ENCODE assay signal across 8 cellular contexts in the genomic region with DNA sequence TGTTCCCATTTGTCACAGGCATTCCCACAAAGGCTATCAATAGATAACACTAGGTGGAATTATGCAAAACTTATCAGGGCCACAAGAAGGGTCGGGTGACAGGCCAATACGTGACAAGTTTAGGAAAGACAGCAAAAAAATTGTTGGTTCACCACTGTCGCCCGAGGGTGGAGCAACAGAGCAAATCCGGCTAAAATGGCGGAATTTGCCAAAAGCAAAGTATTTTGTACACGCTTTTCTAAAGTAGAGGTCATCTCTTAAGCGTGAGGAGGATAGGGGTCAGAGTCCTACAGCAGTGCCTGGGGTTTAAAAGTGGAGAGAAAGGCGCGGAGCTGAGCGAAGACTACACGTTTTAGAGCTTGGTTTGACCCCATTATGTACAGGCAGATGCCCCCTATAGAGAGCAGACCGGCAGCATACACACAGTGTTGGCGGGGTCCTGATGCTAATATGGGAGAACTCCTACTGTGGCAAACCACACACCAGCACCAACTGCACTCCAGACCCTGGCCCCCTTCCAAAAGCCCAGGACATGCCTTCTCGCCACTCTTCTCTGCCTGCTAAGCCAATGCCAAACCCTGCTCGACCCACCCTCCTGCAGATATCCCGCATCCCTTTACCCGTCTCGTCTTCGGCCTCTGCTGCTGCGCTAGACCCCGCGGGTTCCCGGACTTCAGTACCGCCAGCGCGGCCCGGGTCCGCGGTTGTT. TPM values are rescaled to one million over a fixed set of nuclear protein-coding genes. Genes with fewer than 3 reads are reported as not detected.
DNase-seq lines count a peak whose midpoint lies in the region; ATAC-seq and TF ChIP-seq lines count a peak whose summit lies in the region.

No MANE protein-coding gene starts in this region.

- 3% methylated on average over 30 of the region's 30 CpGs for WGBS in psoas muscle, 3 donors

- ATAC-seq in CD4-positive, CD25-positive, alpha-beta regulatory T cell (ENCODE audit: low read depth in 2 of 2), result no peak
- ATAC-seq in GM18505 (IDR thresholded peaks at IDR 0.05; ENCODE audit: unreplicated experiment), result peak; percentile 41
- ATAC-seq in HG02885 (IDR thresholded peaks at IDR 0.05; ENCODE audit: poor library complexity, unreplicated experiment), result peak; percentile 52
- ATAC-seq in psoas muscle, result peak in 1 of 4 donors; percentile 2

- peaks cover 6 to 37% (median 20%) of the 10 kb centered on the region in 4 donors for H3K4me1 Mint-ChIP-seq in CD4-positive, CD25-positive, alpha-beta regulatory T cell
- peaks cover 10% of the 10 kb centered on the region for H3K4me1 Mint-ChIP-seq in glutamatergic neuron (ENCODE audit: low read depth, unreplicated experiment)

- no peak for TF ChIP-seq POLR2A in GM18505 (IDR thresholded peaks at IDR 0.05; ENCODE audit: borderline replicate concordance, extremely low read depth, insufficient read depth, insufficient read length)

- TF ChIP-seq CTCF in glutamatergic neuron (IDR thresholded peaks at IDR 0.05; ENCODE audit: partially characterized antibody, unreplicated experiment) (no peak), psoas muscle (IDR thresholded peaks at IDR 0.05) (no peak)

- peaks cover 5% of the 10 kb centered on the region for H3K36me3 ChIP-seq in CD4-positive, CD25-positive, alpha-beta regulatory T cell (ENCODE audit: control insufficient read depth, insufficient read depth, low read length)
- peaks cover 0 to 35% of the 10 kb centered on the region in 2 donors for H3K36me3 ChIP-seq in psoas muscle (ENCODE audit: insufficient read depth in 1 of 2, low read depth in 1 of 2)

- peak overlapping the region; percentile 47 for H3K27ac ChIP-seq in CD4-positive, CD25-positive, alpha-beta regulatory T cell (ENCODE audit: insufficient read depth, low read length, poor library complexity, severe bottlenecking)
- no peak overlapping the region for H3K27ac ChIP-seq in psoas muscle

- peaks cover 21% of the 10 kb centered on the region for H3K4me1 ChIP-seq in CD4-positive, CD25-positive, alpha-beta regulatory T cell (ENCODE audit: control insufficient read depth, insufficient read depth, low read length, poor library complexity, severe bottlenecking)
- peaks cover 8% of the 10 kb centered on the region for H3K4me1 ChIP-seq in psoas muscle

- H3K9me3 Mint-ChIP-seq in CD4-positive, CD25-positive, alpha-beta regulatory T cell, result no peaks in the 10 kb centered on the region
- peaks cover 4% of the 10 kb centered on the region for H3K9me3 Mint-ChIP-seq in glutamatergic neuron (ENCODE audit: unreplicated experiment)

- no peaks in the 10 kb centered on the region for H3K9me3 ChIP-seq in CD4-positive, CD25-positive, alpha-beta regulatory T cell (ENCODE audit: control insufficient read depth in 2 of 2, low read length in 2 of 2)
- H3K9me3 ChIP-seq in psoas muscle, result no peaks in the 10 kb centered on the region

- no peaks in the 10 kb centered on the region for H3K27me3 Mint-ChIP-seq in CD4-positive, CD25-positive, alpha-beta regulatory T cell
- no peaks in the 10 kb centered on the region for H3K27me3 Mint-ChIP-seq in glutamatergic neuron (ENCODE audit: unreplicated experiment)

- intact Hi-C loops in psoas muscle (cut with DNase I), result loop anchor here in 1 of 2 donors (2.0 to 5.0 kb wide), 2 partner anchors 22 to 44 kb away; partner anchors contain the start of gene EXOSC9

- H3K4me3 ChIP-seq in CD4-positive, CD25-positive, alpha-beta regulatory T cell (ENCODE audit: low read depth, low read length), result peak overlapping the region; percentile 93
- H3K4me3 ChIP-seq in psoas muscle, result peak overlapping the region; percentile 72

- DNase-seq in CD4-positive, CD25-positive, alpha-beta regulatory T cell, result peak; percentile 3 to 72 (median 42)
- peak; percentile 45 for DNase-seq in NCI-H146 (lab: John Stamatoyannopoulos, UW)
- DNase-seq in activated T-cell treated with anti-CD3 and anti-CD28 coated beads, Interleukin-2, amount 50 U/mL, for 1 hour, result peak; percentile 24
- peak; percentile 28 for DNase-seq in glutamatergic neuron
- DNase-seq in psoas muscle, result no peak
- DNase-seq in mesenteric fat pad (ENCODE audit: low spot score), result no peak

- H3K27ac Mint-ChIP-seq in CD4-positive, CD25-positive, alpha-beta regulatory T cell, result peak overlapping the region in 2 of 3 donors; percentile 92 to 97
- peak overlapping the region; percentile 87 for H3K27ac Mint-ChIP-seq in glutamatergic neuron (ENCODE audit: unreplicated experiment)

- H3K4me3 Mint-ChIP-seq in CD4-positive, CD25-positive, alpha-beta regulatory T cell, result peak overlapping the region; percentile 86 to 94 (median 90)
- peak overlapping the region; percentile 94 for H3K4me3 Mint-ChIP-seq in glutamatergic neuron (ENCODE audit: unreplicated experiment)

- H3K36me3 Mint-ChIP-seq in CD4-positive, CD25-positive, alpha-beta regulatory T cell, result no peaks in the 10 kb centered on the region
- H3K36me3 Mint-ChIP-seq in glutamatergic neuron (ENCODE audit: unreplicated experiment), result no peaks in the 10 kb centered on the region

- H3K27me3 ChIP-seq in CD4-positive, CD25-positive, alpha-beta regulatory T cell (ENCODE audit: control insufficient read depth, insufficient read depth, low read length), result no peaks in the 10 kb centered on the region
- H3K27me3 ChIP-seq in psoas muscle (ENCODE audit: insufficient read depth in 3 of 3, low read length in 2 of 3), result no peaks in the 10 kb centered on the region

RNA-seq across cellular contexts. Expression of gene CCNA2, which starts 0.7 kb away (rescaled TPM):
- total RNA-seq in CD4-positive, CD25-positive, alpha-beta regulatory T cell, result 1.3 TPM
- 1 to 10 TPM in 2 of 4 donors, under 1 TPM in 2; 0.61 to 4.5 (median 2.2) TPM for polyA plus RNA-seq in CD4-positive, CD25-positive, alpha-beta regulatory T cell
- 8.9 TPM for total RNA-seq in glutamatergic neuron (ENCODE audit: unreplicated experiment)
- total RNA-seq in psoas muscle, result under 1 TPM; 0.18 to 0.46 (median 0.34) TPM
- under 1 TPM; 0.06 to 0.23 (median 0.21) TPM for polyA plus RNA-seq in psoas muscle
- 0.39 TPM for total RNA-seq in mesenteric fat pad

RNA-seq across cellular contexts. Expression of gene EXOSC9, which starts 21.8 kb away (rescaled TPM):
- 59.4 TPM for total RNA-seq in CD4-positive, CD25-positive, alpha-beta regulatory T cell
- 10 to 100 TPM; 45.8 to 51.3 (median 49.3) TPM for polyA plus RNA-seq in CD4-positive, CD25-positive, alpha-beta regulatory T cell
- total RNA-seq in glutamatergic neuron (ENCODE audit: unreplicated experiment), result 25.4 TPM
- total RNA-seq in psoas muscle, result 10 to 100 TPM; 12.3 to 14.5 (median 13.4) TPM
- 10 to 100 TPM; 18.4 to 28.5 (median 25.3) TPM for polyA plus RNA-seq in psoas muscle
- total RNA-seq in mesenteric fat pad, result 10.7 TPM

RNA-seq across cellular contexts. Expression of gene BBS7, which starts 47.3 kb away (rescaled TPM):
- total RNA-seq in CD4-positive, CD25-positive, alpha-beta regulatory T cell, result 5.1 TPM
- polyA plus RNA-seq in CD4-positive, CD25-positive, alpha-beta regulatory T cell, result 1 to 10 TPM; 5.7 to 9.0 (median 6.4) TPM
- 49.8 TPM for total RNA-seq in glutamatergic neuron (ENCODE audit: unreplicated experiment)
- 10 to 100 TPM in 1 of 4 donors, 1 to 10 TPM in 3; 4.5 to 10.3 (median 5.0) TPM for total RNA-seq in psoas muscle
- polyA plus RNA-seq in psoas muscle, result 1 to 10 TPM; 4.0 to 6.0 (median 5.4) TPM
- 10.8 TPM for total RNA-seq in mesenteric fat pad

RNA-seq across cellular contexts. Expression of gene SMIM43, which starts 58.0 kb away (rescaled TPM):
- total RNA-seq in CD4-positive, CD25-positive, alpha-beta regulatory T cell, result not detected
- polyA plus RNA-seq in CD4-positive, CD25-positive, alpha-beta regulatory T cell, result 1 to 10 TPM in 1 of 4 donors, under 1 TPM in 2, not detected in 1; 0.14 to 1.8 (median 0.56) TPM
- total RNA-seq in glutamatergic neuron (ENCODE audit: unreplicated experiment) (not detected), psoas muscle (not detected), mesenteric fat pad (not detected)
- under 1 TPM in 2 of 3 donors, not detected in 1; 0.03 TPM for polyA plus RNA-seq in psoas muscle

Comparison
In these comparisons a context has a peak if more than half of its experiments do, and no peak if none do; other contexts are left out.
1. ATAC-seq: peak in GM18505 (single experiment) and HG02885 (single experiment); none in CD4-positive, CD25-positive, alpha-beta regulatory T cell (0 of 2).
2. DNase-seq: peak in CD4-positive, CD25-positive, alpha-beta regulatory T cell (3 of 3), NCI-H146 (single experiment), activated T-cell treated with anti-CD3 and anti-CD28 coated beads, Interleukin-2, amount 50 U/mL, for 1 hour (single experiment) and glutamatergic neuron (single experiment); none in psoas muscle (0 of 2) and mesenteric fat pad (single experiment).